ENCODE assay signal across 17 cellular contexts in genomic region chr5:118578093-118578492, GRCh38.
"Had no signal": no experiment of that assay in that cellular context is flagged by ENCODE, and none has a peak within 500 bp of the region (broad histone marks: within the 10 kb centered on the region; RNA-seq: fewer than 3 reads in every experiment).

No MANE protein-coding gene starts in this region.

- H3K4me3 ChIP-seq: lung, prostate gland, vagina had no signal

- H3K27ac ChIP-seq: brain microvascular endothelial cell, foreskin keratinocyte, prostate gland, vagina had no signal

- H3K9me3 ChIP-seq: prostate gland, vagina had no signal

- ATAC-seq: foreskin keratinocyte, natural killer cell, T-cell, WTC11 had no signal

- H3K4me1 ChIP-seq: foreskin keratinocyte, prostate gland, vagina had no signal

- DNase-seq: activated CD4-positive, alpha-beta T cell treated with anti-CD3 and anti-CD28 coated beads for 48 hours; activated naive CD4-positive, alpha-beta T cell treated with anti-CD3 and anti-CD28 coated beads, Interleukin-2, amount 50 U/mL, for 16 hours; activated T-cell treated with anti-CD3 and anti-CD28 coated beads for 4 hours; brain microvascular endothelial cell; dermis blood vessel endothelial cell; endodermal cell; erythroblast; foreskin keratinocyte; kidney; natural killer cell; stimulated activated CD4-positive, alpha-beta T cell treated with anti-CD3 and anti-CD28 coated beads, Interleukin-15, amount 100 ng/mL, for 24 hours; stimulated activated CD4-positive, alpha-beta T cell treated with anti-CD3 and anti-CD28 coated beads, Interleukin-4, amount 100 ng/mL, for 24 hours; T-cell had no signal

- H3K36me3 ChIP-seq: brain microvascular endothelial cell, prostate gland, vagina had no signal

- H3K27me3 ChIP-seq: brain microvascular endothelial cell, foreskin keratinocyte, vagina had no signal
